1 cellular context compared by ENCODE assay signal in the genomic region with DNA sequence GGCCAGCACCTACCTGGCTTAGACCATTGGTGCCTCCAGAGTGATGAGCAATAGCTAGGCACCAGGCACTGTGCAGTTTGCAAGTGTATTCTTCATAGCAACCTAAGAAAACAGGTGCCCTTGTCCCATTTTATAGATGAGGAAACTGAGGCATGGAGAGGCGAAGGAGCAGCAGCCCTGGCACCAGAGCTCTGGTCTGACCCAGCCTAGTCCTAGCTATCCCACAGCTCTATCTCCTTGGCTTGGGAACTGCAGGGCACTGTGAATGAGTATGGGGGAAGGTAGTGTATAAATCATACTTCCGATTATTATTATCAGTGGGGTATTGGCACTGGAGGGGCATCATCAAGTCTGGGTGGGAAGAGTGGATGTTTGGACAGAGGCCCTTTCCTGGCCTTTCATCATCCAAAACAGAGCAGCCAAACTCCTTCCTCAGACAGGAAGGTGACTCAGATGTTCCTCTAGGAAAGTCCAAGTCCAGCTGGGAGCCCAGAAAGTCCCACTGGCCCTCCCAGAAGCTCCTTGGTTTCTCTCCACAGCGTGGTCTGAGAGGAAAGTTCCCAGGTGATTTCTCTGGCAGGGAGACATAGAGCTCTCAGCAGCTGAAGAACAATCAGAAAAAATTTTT.
TF ChIP-seq lines count a peak whose summit lies in the region.

No MANE protein-coding gene starts in this region.

TF ChIP-seq in WTC11, 78 proteins besides CTCF, POLR2A, EP300 and RAD21 (continued from another document):
- TF ChIP-seq GABPB1 (CRISPR knock-in tag; IDR thresholded peaks at IDR 0.05) (no peak), GTF2I (CRISPR knock-in tag; conservative IDR thresholded peaks at IDR 0.05) (no peak), JAZF1 (CRISPR knock-in tag; IDR thresholded peaks at IDR 0.05) (no peak)
- TF ChIP-seq, protein P1, sequence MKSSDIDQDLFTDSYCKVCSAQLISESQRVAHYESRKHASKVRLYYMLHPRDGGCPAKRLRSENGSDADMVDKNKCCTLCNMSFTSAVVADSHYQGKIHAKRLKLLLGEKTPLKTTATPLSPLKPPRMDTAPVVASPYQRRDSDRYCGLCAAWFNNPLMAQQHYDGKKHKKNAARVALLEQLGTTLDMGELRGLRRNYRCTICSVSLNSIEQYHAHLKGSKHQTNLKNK (CRISPR knock-in tag; IDR thresholded peaks at IDR 0.05), result no peak
- TF ChIP-seq, protein P2, sequence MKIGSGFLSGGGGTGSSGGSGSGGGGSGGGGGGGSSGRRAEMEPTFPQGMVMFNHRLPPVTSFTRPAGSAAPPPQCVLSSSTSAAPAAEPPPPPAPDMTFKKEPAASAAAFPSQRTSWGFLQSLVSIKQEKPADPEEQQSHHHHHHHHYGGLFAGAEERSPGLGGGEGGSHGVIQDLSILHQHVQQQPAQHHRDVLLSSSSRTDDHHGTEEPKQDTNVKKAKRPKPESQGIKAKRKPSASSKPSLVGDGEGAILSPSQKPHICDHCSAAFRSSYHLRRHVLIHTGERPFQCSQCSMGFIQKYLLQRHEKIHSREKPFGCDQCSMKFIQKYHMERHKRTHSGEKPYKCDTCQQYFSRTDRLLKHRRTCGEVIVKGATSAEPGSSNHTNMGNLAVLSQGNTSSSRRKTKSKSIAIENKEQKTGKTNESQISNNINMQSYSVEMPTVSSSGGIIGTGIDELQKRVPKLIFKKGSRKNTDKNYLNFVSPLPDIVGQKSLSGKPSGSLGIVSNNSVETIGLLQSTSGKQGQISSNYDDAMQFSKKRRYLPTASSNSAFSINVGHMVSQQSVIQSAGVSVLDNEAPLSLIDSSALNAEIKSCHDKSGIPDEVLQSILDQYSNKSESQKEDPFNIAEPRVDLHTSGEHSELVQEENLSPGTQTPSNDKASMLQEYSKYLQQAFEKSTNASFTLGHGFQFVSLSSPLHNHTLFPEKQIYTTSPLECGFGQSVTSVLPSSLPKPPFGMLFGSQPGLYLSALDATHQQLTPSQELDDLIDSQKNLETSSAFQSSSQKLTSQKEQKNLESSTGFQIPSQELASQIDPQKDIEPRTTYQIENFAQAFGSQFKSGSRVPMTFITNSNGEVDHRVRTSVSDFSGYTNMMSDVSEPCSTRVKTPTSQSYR (CRISPR knock-in tag; IDR thresholded peaks at IDR 0.05), result no peak
